8 cellular contexts compared by ENCODE assay signal in the genomic region with DNA sequence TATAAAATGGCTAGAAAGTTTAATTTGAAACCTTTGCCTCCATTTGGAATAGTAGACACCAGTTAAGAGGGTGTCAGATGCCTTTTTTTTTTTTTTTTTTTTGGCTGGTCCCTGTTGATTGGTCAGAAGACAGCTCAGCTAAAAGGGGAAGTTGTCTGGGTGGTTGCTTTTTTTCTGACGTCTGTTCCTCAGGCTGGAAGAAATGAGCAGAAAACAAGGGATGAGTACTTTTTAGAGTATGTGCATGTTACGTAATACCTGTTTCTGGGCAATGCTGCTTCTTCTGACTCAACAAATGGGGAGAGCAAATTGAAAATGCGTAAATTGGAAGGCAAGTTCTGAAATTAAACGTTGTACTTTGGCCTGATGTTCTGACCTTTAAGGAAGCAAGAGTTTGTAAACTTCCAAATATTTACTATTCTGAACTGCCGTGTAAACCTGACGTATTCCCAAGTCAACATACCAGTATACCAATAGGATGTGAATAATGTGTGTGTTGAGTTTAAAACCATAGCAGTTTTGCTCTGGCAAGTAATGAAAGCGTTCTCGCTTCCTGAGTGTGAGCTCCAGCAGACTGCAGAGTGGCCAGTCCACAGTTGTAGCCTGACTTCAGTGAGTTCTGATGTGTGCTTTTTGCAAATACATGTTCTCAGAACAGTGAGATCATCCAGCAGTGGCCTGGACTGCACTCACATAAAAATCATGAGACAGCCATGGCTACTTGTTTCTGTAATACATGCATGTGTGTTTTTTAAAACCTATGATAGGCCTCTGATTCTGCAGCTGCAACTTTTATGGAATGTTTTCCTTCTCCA. TPM values are rescaled to one million over a fixed set of nuclear protein-coding genes. Genes with fewer than 3 reads are reported as not detected.
DNase-seq lines count a peak whose midpoint lies in the region; ATAC-seq and TF ChIP-seq lines count a peak whose summit lies in the region.

No MANE protein-coding gene starts in this region.

- peak overlapping the region; percentile 68 for H3K4me2 ChIP-seq in DOHH2 (ENCODE audit: low read length)
- H3K4me2 ChIP-seq in MM.1S (ENCODE audit: low read depth, low read length): peak overlapping the region; percentile 88

- H3K9ac ChIP-seq in MM.1S (ENCODE audit: low read length): no peak overlapping the region

- H3K4me3 ChIP-seq in DOHH2 (ENCODE audit: low read length) (peak overlapping the region; percentile 94), MM.1S (ENCODE audit: low read length) (peak overlapping the region; percentile 84; the same call in 1 of the 2 replicates), astrocyte of the spinal cord (ENCODE audit: low read depth, low read length) (peak overlapping the region; percentile 80), lower leg skin (ENCODE audit: low read depth, poor library complexity, severe bottlenecking) (peak overlapping the region; percentile 3), aorta (ENCODE audit: low read length in 2 of 2) (peak overlapping the region; percentile 78 to 95)

- H3K27ac ChIP-seq in DOHH2 (ENCODE audit: low read depth, low read length): peak overlapping the region; percentile 72
- no peak overlapping the region for H3K27ac ChIP-seq in MM.1S (ENCODE audit: low read length)
- peak overlapping the region in 1 of 2 donors; percentile 82 for H3K27ac ChIP-seq in aorta (ENCODE audit: low read depth in 1 of 2, low read length in 2 of 2)

- H3K27me3 ChIP-seq in DOHH2 (ENCODE audit: control insufficient read depth, low read length) (no peaks in the 10 kb centered on the region), MM.1S (replicated peaks; ENCODE audit: insufficient read depth, low read length) (no peaks in the 10 kb centered on the region), aorta (ENCODE audit: control insufficient read depth in 1 of 2, insufficient read depth in 2 of 2, low read length in 1 of 2) (no peaks in the 10 kb centered on the region)

- intact Hi-C loops in lower leg skin (cut with DNase I; ENCODE audit: low total_unique reads): no loop called here
- intact Hi-C loops in aorta (cut with DNase I): loop anchor here (10.0 kb wide), 1 partner anchor 90 kb away; no protein-coding TSS in a partner anchor

- peaks cover 28% of the 10 kb centered on the region for H3K36me3 ChIP-seq in DOHH2 (ENCODE audit: control insufficient read depth, low read length)
- H3K36me3 ChIP-seq in MM.1S (replicated peaks; ENCODE audit: insufficient read depth, low read length): no peaks in the 10 kb centered on the region
- H3K36me3 ChIP-seq in aorta (ENCODE audit: control insufficient read depth in 1 of 2, insufficient read depth in 2 of 2, low read length in 1 of 2): no peaks in the 10 kb centered on the region

- no peak for TF ChIP-seq CTCF in DOHH2 (IDR thresholded peaks at IDR 0.05; ENCODE audit: low read depth, low read length, poor library complexity, severe bottlenecking)
- TF ChIP-seq CTCF in MM.1S (IDR thresholded peaks at IDR 0.05; ENCODE audit: low read length): no peak
- no peak for TF ChIP-seq CTCF in astrocyte of the spinal cord (IDR thresholded peaks at IDR 0.05; ENCODE audit: low read depth, low read length)
- TF ChIP-seq CTCF in lower leg skin (IDR thresholded peaks at IDR 0.05): no peak

- no peak overlapping the region for H2AFZ ChIP-seq in MM.1S (ENCODE audit: low read length)

- DNase-seq in MM.1S (no peak), astrocyte of the spinal cord (ENCODE audit: low read depth, low spot score) (peak; percentile 69), lower leg skin (ENCODE audit: low spot score in 2 of 2) (no peak), aorta (no peak)

- H3K9me3 ChIP-seq in DOHH2 (ENCODE audit: control insufficient read depth, insufficient read depth, low read length): no peaks in the 10 kb centered on the region
- no peaks in the 10 kb centered on the region for H3K9me3 ChIP-seq in MM.1S (replicated peaks; ENCODE audit: insufficient read depth, low read length)
- H3K9me3 ChIP-seq in aorta (ENCODE audit: control insufficient read depth, low read length): no peaks in the 10 kb centered on the region

- peaks cover 20% of the 10 kb centered on the region for H3K4me1 ChIP-seq in DOHH2 (ENCODE audit: control insufficient read depth, low read length)
- H3K4me1 ChIP-seq in MM.1S (ENCODE audit: low read length): peaks cover 8% of the 10 kb centered on the region
- no peaks in the 10 kb centered on the region for H3K4me1 ChIP-seq in aorta (ENCODE audit: control insufficient read depth in 1 of 2, insufficient read depth in 2 of 2, low read length in 2 of 2)

- in situ Hi-C loops in astrocyte of the spinal cord (cut with HindIII; ENCODE audit: low sequenced_read_pairs): no loop called here

- H4K20me1 ChIP-seq in DOHH2 (ENCODE audit: control insufficient read depth, insufficient read depth, low read depth, low read length) (peaks cover 7% of the 10 kb centered on the region), MM.1S (ENCODE audit: insufficient read depth, low read length) (no peaks in the 10 kb centered on the region)

- H3F3A ChIP-seq in DOHH2 (ENCODE audit: control insufficient read depth, insufficient read depth): peaks cover 33% of the 10 kb centered on the region
- peaks cover 16% of the 10 kb centered on the region for H3F3A ChIP-seq in MM.1S (ENCODE audit: insufficient read depth, low read length)

- no peak for TF ChIP-seq POLR2A in lower leg skin (IDR thresholded peaks at IDR 0.05)

- H3K9me2 ChIP-seq in DOHH2 (replicated peaks; ENCODE audit: control insufficient read depth, low read length) (no peaks in the 10 kb centered on the region), MM.1S (replicated peaks; ENCODE audit: insufficient read depth, low read length) (no peaks in the 10 kb centered on the region)

- ATAC-seq in aorta (ENCODE audit: low FRiP score) (no peak), GM18502 (IDR thresholded peaks at IDR 0.05; ENCODE audit: poor library complexity, unreplicated experiment) (no peak), HG02642 (IDR thresholded peaks at IDR 0.05; ENCODE audit: poor library complexity, unreplicated experiment) (no peak), HG03025 (IDR thresholded peaks at IDR 0.05; ENCODE audit: low FRiP score, unreplicated experiment) (no peak)

- H3K79me2 ChIP-seq in DOHH2 (ENCODE audit: control insufficient read depth, low read length) (peaks cover 38% of the 10 kb centered on the region), MM.1S (ENCODE audit: low read length) (no peaks in the 10 kb centered on the region; the same call in 1 of the 2 replicates)

- 30 to 51% methylated on average over 8 of the region's 8 CpGs for WGBS in lower leg skin, 2 donors
- 16 to 49% methylated on average over 8 of the region's 8 CpGs for WGBS in aorta, 2 donors

RNA-seq across cellular contexts. Expression of a gene that starts 1.7 kb away (rescaled TPM):
- total RNA-seq in lower leg skin (100 to 1,000 TPM; 183 to 212 (median 195) TPM), aorta (100 to 1,000 TPM; 269 to 353 TPM)
- polyA plus RNA-seq in aorta: 100 to 1,000 TPM; 432 to 481 TPM

RNA-seq across cellular contexts. Expression of a gene that starts 41.6 kb away (rescaled TPM):
- total RNA-seq in lower leg skin (10 to 100 TPM; 11.1 to 29.7 (median 19.3) TPM), aorta (10 to 100 TPM; 59.1 to 69.1 TPM)
- polyA plus RNA-seq in aorta: 10 to 100 TPM; 21.7 to 62.6 TPM

Comparison
In these comparisons a context has a peak if more than half of its experiments do, and no peak if none do; other contexts are left out.
1. H3K4me3 ChIP-seq: peak in every context shown above with its lines; median percentile 94 in DOHH2; 86 in aorta; 84 in MM.1S; 80 in astrocyte of the spinal cord; 3 in lower leg skin.